ENCODE assay signal across 25 cellular contexts in genomic region chrX:86012188-86012587, GRCh38.
"Had no signal": no experiment of that assay in that cellular context is flagged by ENCODE, and none has a peak within 500 bp of the region (broad histone marks: within the 10 kb centered on the region; RNA-seq: fewer than 3 reads in every experiment).

No MANE protein-coding gene starts in this region.

- H3K27ac ChIP-seq: colonic mucosa, esophagus squamous epithelium, neutrophil, pancreas, right lobe of liver, thoracic aorta, tibial nerve, upper lobe of left lung had no signal

- H3K9me3 ChIP-seq: colonic mucosa, esophagus squamous epithelium, neutrophil, pancreas, right lobe of liver, thoracic aorta, tibial nerve, upper lobe of left lung had no signal

- H3K27me3 Mint-ChIP-seq: dendritic cell treated with granulocyte-macrophage colony-stimulating factor and Interleukin-4, amounts not matched to agents 40 ng/mL and 50 ng/mL, for 4 days; memory B cell; naive thymus-derived CD4-positive, alpha-beta T cell; stimulated activated naive B cell treated with anti-CD40 and anti-IgM and Interleukin-4, amounts not matched to agents 10 μg/mL and 1 μg/mL and 100 μg/mL, for 72 hours; stimulated activated naive CD8-positive, alpha-beta T cell treated with anti-CD3 and anti-CD28 coated beads, Interleukin-15, Interleukin-2, amounts not matched to agents 100 ng/mL and 50 ng/mL, for 24 hours had no signal

- ATAC-seq: left lobe of liver; naive thymus-derived CD4-positive, alpha-beta T cell; pancreas; right lobe of liver; stimulated activated naive B cell treated with anti-CD40 and anti-IgM and Interleukin-4, amounts not matched to agents 10 μg/mL and 1 μg/mL and 100 μg/mL, for 72 hours had no signal

- H3K4me3 ChIP-seq: colonic mucosa, esophagus squamous epithelium, lung, pancreas, right lobe of liver, thoracic aorta, tibial nerve, upper lobe of left lung had no signal

- H3K4me1 ChIP-seq: colonic mucosa, esophagus squamous epithelium, pancreas, right lobe of liver, tibial nerve, upper lobe of left lung had no signal

- H3K4me3 Mint-ChIP-seq: dendritic cell treated with granulocyte-macrophage colony-stimulating factor and Interleukin-4, amounts not matched to agents 40 ng/mL and 50 ng/mL, for 4 days; memory B cell; naive thymus-derived CD4-positive, alpha-beta T cell; neural crest cell; stimulated activated naive B cell treated with anti-CD40 and anti-IgM and Interleukin-4, amounts not matched to agents 10 μg/mL and 1 μg/mL and 100 μg/mL, for 72 hours; stimulated activated naive CD8-positive, alpha-beta T cell treated with anti-CD3 and anti-CD28 coated beads, Interleukin-15, Interleukin-2, amounts not matched to agents 100 ng/mL and 50 ng/mL, for 24 hours had no signal

- H3K36me3 ChIP-seq: colonic mucosa, esophagus squamous epithelium, neutrophil, pancreas, right lobe of liver, thoracic aorta, tibial nerve, upper lobe of left lung had no signal

- H3K27ac Mint-ChIP-seq: dendritic cell treated with granulocyte-macrophage colony-stimulating factor and Interleukin-4, amounts not matched to agents 40 ng/mL and 50 ng/mL, for 4 days; memory B cell; naive thymus-derived CD4-positive, alpha-beta T cell; stimulated activated naive B cell treated with anti-CD40 and anti-IgM and Interleukin-4, amounts not matched to agents 10 μg/mL and 1 μg/mL and 100 μg/mL, for 72 hours; stimulated activated naive CD8-positive, alpha-beta T cell treated with anti-CD3 and anti-CD28 coated beads, Interleukin-15, Interleukin-2, amounts not matched to agents 100 ng/mL and 50 ng/mL, for 24 hours had no signal

- H3K9me3 Mint-ChIP-seq: memory B cell had no signal

- H3K27me3 ChIP-seq: colonic mucosa, esophagus squamous epithelium, neutrophil, right lobe of liver, upper lobe of left lung had no signal

- DNase-seq: colonic mucosa; effector CD8-positive, alpha-beta T cell; erythroblast; esophagus squamous epithelium; foreskin melanocyte; glutamatergic neuron; kidney; midbrain; naive thymus-derived CD4-positive, alpha-beta T cell; pancreas; right lobe of liver; small intestine; stimulated activated CD4-positive, alpha-beta T cell treated with anti-CD3 and anti-CD28 coated beads, Interleukin-15, amount 100 ng/mL, for 24 hours; stimulated activated CD4-positive, alpha-beta T cell treated with anti-CD3 and anti-CD28 coated beads, Interleukin-2, amount 100 ng/mL, for 48 hours; stimulated activated naive B cell treated with anti-CD40 and anti-IgM and Interleukin-4, amounts not matched to agents 10 μg/mL and 1 μg/mL and 100 μg/mL, for 72 hours; upper lobe of left lung had no signal
